Comparison of ENCODE assay signal across 8 cellular contexts in genomic region chr1:204162498-204163074, GRCh38. TPM values are rescaled to one million over a fixed set of nuclear protein-coding genes. Genes with fewer than 3 reads are reported as not detected.
DNase-seq lines count a peak whose midpoint lies in the region; ATAC-seq and TF ChIP-seq lines count a peak whose summit lies in the region.

No MANE protein-coding gene starts in this region.

- H3K4me3 ChIP-seq in AG09309 (ENCODE audit: control insufficient read depth, low read depth, low read length) (no peak overlapping the region), heart left ventricle (no peak overlapping the region), psoas muscle (no peak overlapping the region), aorta (ENCODE audit: low read length in 2 of 2) (no peak overlapping the region)

- no peak overlapping the region for H3K27ac Mint-ChIP-seq in activated naive CD8-positive, alpha-beta T cell treated with anti-CD3 and anti-CD28 coated beads, Interleukin-2, amount 10 ng/mL, durations not matched to agents 7 days and 5 days

- H3K36me3 ChIP-seq in heart left ventricle (no peaks in the 10 kb centered on the region), psoas muscle (ENCODE audit: insufficient read depth in 1 of 2, low read depth in 1 of 2) (no peaks in the 10 kb centered on the region), aorta (ENCODE audit: control insufficient read depth in 1 of 2, insufficient read depth in 2 of 2, low read length in 1 of 2) (no peaks in the 10 kb centered on the region)

- H3K27ac ChIP-seq in heart left ventricle (no peak overlapping the region), psoas muscle (no peak overlapping the region), aorta (ENCODE audit: low read depth in 1 of 2, low read length in 2 of 2) (no peak overlapping the region)

- H3K4me1 ChIP-seq in heart left ventricle (no peaks in the 10 kb centered on the region), psoas muscle (no peaks in the 10 kb centered on the region), aorta (ENCODE audit: control insufficient read depth in 1 of 2, insufficient read depth in 2 of 2, low read length in 2 of 2) (no peaks in the 10 kb centered on the region)

- H3K9me3 ChIP-seq in heart left ventricle = no peaks in the 10 kb centered on the region
- no peaks in the 10 kb centered on the region for H3K9me3 ChIP-seq in psoas muscle
- no peaks in the 10 kb centered on the region for H3K9me3 ChIP-seq in aorta (ENCODE audit: control insufficient read depth, low read length)

- intact Hi-C loops in heart left ventricle (cut with DNase I) (loop anchor here (1.0 to 10.0 kb wide), 11 partner anchors 40 to 342 kb away; no protein-coding TSS in a partner anchor), psoas muscle (cut with DNase I) (loop anchor here (1.0 to 5.0 kb wide), 4 partner anchors 44 to 201 kb away; no protein-coding TSS in a partner anchor), aorta (cut with DNase I) (loop anchor here (2.0 to 5.0 kb wide), 4 partner anchors 44 to 220 kb away; no protein-coding TSS in a partner anchor)

- no peak overlapping the region for H3K4me3 Mint-ChIP-seq in activated naive CD8-positive, alpha-beta T cell treated with anti-CD3 and anti-CD28 coated beads, Interleukin-2, amount 10 ng/mL, durations not matched to agents 7 days and 5 days

- WGBS in heart left ventricle, 4 donors = 10 to 15% (median 14%) methylated on average over 7 of the region's 7 CpGs
- 13 to 16% (median 14%) methylated on average over 7 of the region's 7 CpGs for WGBS in psoas muscle, 3 donors
- WGBS in aorta, 2 donors = 14 to 15% methylated on average over 7 of the region's 7 CpGs

- POLR2A ChIA-PET in activated naive CD8-positive, alpha-beta T cell treated with anti-CD3 and anti-CD28 coated beads, Interleukin-2, amount 10 ng/mL, durations not matched to agents 7 days and 5 days (lab: Charles Lee) = no interaction called here

- peak; percentile 99 for TF ChIP-seq CTCF in AG09309 (IDR thresholded peaks at IDR 0.05; ENCODE audit: control insufficient read depth, insufficient read depth, low read depth, low read length, missing control alignments)
- peak; percentile 92 to 100 (median 99) for TF ChIP-seq CTCF in heart left ventricle (IDR thresholded peaks at IDR 0.05)
- TF ChIP-seq CTCF in psoas muscle (IDR thresholded peaks at IDR 0.05) = peak; percentile 100

- no peaks in the 10 kb centered on the region for H3K36me3 Mint-ChIP-seq in activated naive CD8-positive, alpha-beta T cell treated with anti-CD3 and anti-CD28 coated beads, Interleukin-2, amount 10 ng/mL, durations not matched to agents 7 days and 5 days

- ATAC-seq in GM19467 (IDR thresholded peaks at IDR 0.05; ENCODE audit: unreplicated experiment) (peak; percentile 58), heart left ventricle (peak; percentile 67 to 90 (median 86)), psoas muscle (peak; percentile 89 to 98 (median 95)), aorta (ENCODE audit: low FRiP score) (peak; percentile 90)
- ATAC-seq in activated naive CD8-positive, alpha-beta T cell treated with anti-CD3 and anti-CD28 coated beads, Interleukin-2, amount 10 ng/mL, durations not matched to agents 7 days and 5 days (ENCODE audit: low read depth) = peak; percentile 81

- no peak for DNase-seq in AG09309 (ENCODE audit: low read depth)
- peak; percentile 81 for DNase-seq in NCI-H146 (lab: John Stamatoyannopoulos, UW)
- DNase-seq in T follicular helper cell (ENCODE audit: low read depth) = peak; percentile 58
- peak; percentile 84 for DNase-seq in activated naive CD8-positive, alpha-beta T cell treated with anti-CD3 and anti-CD28 coated beads, Interleukin-2, amount 10 ng/mL, durations not matched to agents 7 days and 5 days
- peak; percentile 70 to 89 (median 74) for DNase-seq in heart left ventricle
- DNase-seq in psoas muscle = peak; percentile 79 to 89
- DNase-seq in aorta = peak; percentile 77 to 92

- no peak for TF ChIP-seq POLR2A in heart left ventricle (IDR thresholded peaks at IDR 0.05)

- H3K27me3 Mint-ChIP-seq in activated naive CD8-positive, alpha-beta T cell treated with anti-CD3 and anti-CD28 coated beads, Interleukin-2, amount 10 ng/mL, durations not matched to agents 7 days and 5 days = peaks cover 7% of the 10 kb centered on the region

- H3K27me3 ChIP-seq in heart left ventricle = peaks cover 0 to 8% (median 0%) of the 10 kb centered on the region in 9 donors
- H3K27me3 ChIP-seq in psoas muscle (ENCODE audit: insufficient read depth in 3 of 3, low read length in 2 of 3) = peaks cover 0 to 2% (median 0%) of the 10 kb centered on the region in 3 donors
- no peaks in the 10 kb centered on the region for H3K27me3 ChIP-seq in aorta (ENCODE audit: control insufficient read depth in 1 of 2, insufficient read depth in 2 of 2, low read length in 1 of 2)

- H3K9me3 Mint-ChIP-seq in activated naive CD8-positive, alpha-beta T cell treated with anti-CD3 and anti-CD28 coated beads, Interleukin-2, amount 10 ng/mL, durations not matched to agents 7 days and 5 days = no peaks in the 10 kb centered on the region

- H3K4me1 Mint-ChIP-seq in activated naive CD8-positive, alpha-beta T cell treated with anti-CD3 and anti-CD28 coated beads, Interleukin-2, amount 10 ng/mL, durations not matched to agents 7 days and 5 days = peaks cover 3% of the 10 kb centered on the region

RNA-seq across cellular contexts. Expression of gene REN, which starts 3.6 kb away (rescaled TPM):
- total RNA-seq in activated naive CD8-positive, alpha-beta T cell treated with anti-CD3 and anti-CD28 coated beads, Interleukin-2, amount 10 ng/mL, durations not matched to agents 7 days and 5 days = not detected
- not detected for total RNA-seq in heart left ventricle
- not detected for polyA plus RNA-seq in heart left ventricle
- total RNA-seq in psoas muscle = not detected
- not detected for polyA plus RNA-seq in psoas muscle
- total RNA-seq in aorta = not detected
- not detected for polyA plus RNA-seq in aorta

RNA-seq across cellular contexts. Expression of gene ETNK2, which starts 10.7 kb away (rescaled TPM):
- 1 to 10 TPM in 1 of 2 experiments, under 1 TPM in 1; 0.75 to 1.5 TPM for total RNA-seq in activated naive CD8-positive, alpha-beta T cell treated with anti-CD3 and anti-CD28 coated beads, Interleukin-2, amount 10 ng/mL, durations not matched to agents 7 days and 5 days
- total RNA-seq in heart left ventricle (10 to 100 TPM in 1 of 9 donors, 1 to 10 TPM in 8; 1.1 to 16.3 (median 2.5) TPM), psoas muscle (1 to 10 TPM in 2 of 4 donors, under 1 TPM in 2; 0.88 to 1.7 (median 1.0) TPM), aorta (10 to 100 TPM; 15.8 to 18.0 TPM)
- polyA plus RNA-seq in heart left ventricle (1 to 10 TPM; 3.0 to 6.5 TPM), psoas muscle (1 to 10 TPM in 2 of 3 donors, under 1 TPM in 1; 0.62 to 1.7 (median 1.3) TPM), aorta (10 to 100 TPM; 10.1 to 13.0 TPM)

RNA-seq across cellular contexts. Expression of gene KISS1, which starts 33.7 kb away (rescaled TPM):
- total RNA-seq in activated naive CD8-positive, alpha-beta T cell treated with anti-CD3 and anti-CD28 coated beads, Interleukin-2, amount 10 ng/mL, durations not matched to agents 7 days and 5 days = not detected
- total RNA-seq in heart left ventricle (not detected), psoas muscle (not detected), aorta (not detected)
- polyA plus RNA-seq in heart left ventricle (not detected), psoas muscle (under 1 TPM in 1 of 3 donors, not detected in 2; 0.18 TPM), aorta (1 to 10 TPM; 1.3 to 1.6 TPM)

RNA-seq across cellular contexts. Expression of gene GOLT1A, which starts 51.2 kb away (rescaled TPM):
- total RNA-seq in activated naive CD8-positive, alpha-beta T cell treated with anti-CD3 and anti-CD28 coated beads, Interleukin-2, amount 10 ng/mL, durations not matched to agents 7 days and 5 days = not detected
- total RNA-seq in heart left ventricle (under 1 TPM in 1 of 9 donors, not detected in 8; 0.29 TPM), psoas muscle (not detected), aorta (not detected)
- polyA plus RNA-seq in heart left ventricle (under 1 TPM in 1 of 2 donors, not detected in 1; 0.24 TPM), psoas muscle (1 to 10 TPM in 1 of 3 donors, under 1 TPM in 2; 0.30 to 7.1 (median 0.37) TPM), aorta (10 to 100 TPM in 1 of 2 donors, not detected in 1; 10.5 TPM)
